ENCODE assay signal across 18 cellular contexts in the genomic region with DNA sequence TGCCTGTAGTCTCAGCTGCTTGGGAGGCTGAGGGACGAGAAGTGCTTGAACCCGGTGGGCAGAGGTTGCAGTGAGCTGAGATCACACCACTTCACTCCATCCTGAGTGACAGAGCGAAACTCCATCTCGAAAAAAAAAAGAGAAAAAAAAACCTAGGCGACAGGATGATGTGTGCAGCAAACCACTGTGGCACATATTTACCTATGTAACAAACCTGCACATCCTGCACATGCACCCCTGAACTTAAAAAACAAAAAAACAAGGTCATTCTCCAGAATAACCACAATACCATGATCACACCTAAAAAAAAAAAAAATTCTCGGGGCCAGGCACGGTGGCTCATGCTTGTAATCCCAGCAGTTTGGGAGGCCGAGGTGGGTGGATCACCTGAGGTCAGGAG. TPM values are rescaled to one million over a fixed set of nuclear protein-coding genes. Genes with fewer than 3 reads are reported as not detected.
A peak's percentile ranks its signal among the peaks of the same experiment; 100 is the strongest.
DNase-seq lines count a peak whose midpoint lies in the region; ATAC-seq and TF ChIP-seq lines count a peak whose summit lies in the region.
"Had no signal": no experiment of that assay in that cellular context is flagged by ENCODE, and none has a peak within 500 bp of the region (broad histone marks: within the 10 kb centered on the region; RNA-seq: fewer than 3 reads in every experiment).

No MANE protein-coding gene starts in this region.

- H3K27me3 Mint-ChIP-seq in activated CD8-positive, alpha-beta memory T cell treated with anti-CD3 and anti-CD28 coated beads, Interleukin-2, amount 10 ng/mL, durations not matched to agents 7 days and 5 days, result no peaks in the 10 kb centered on the region
- H3K27me3 Mint-ChIP-seq in CD8-positive, alpha-beta T cell (ENCODE audit: low read depth), result no peaks in the 10 kb centered on the region
- H3K27me3 Mint-ChIP-seq in activated CD8-positive, alpha-beta T cell treated with anti-CD3 and anti-CD28 coated beads, Interleukin-2, amount 10 ng/mL, durations not matched to agents 7 days and 5 days (ENCODE audit: low read depth), result no peaks in the 10 kb centered on the region
- no peaks in the 10 kb centered on the region for H3K27me3 Mint-ChIP-seq in naive thymus-derived CD4-positive, alpha-beta T cell

- H3K4me3 ChIP-seq in CD8-positive, alpha-beta T cell (ENCODE audit: low read depth, low read length), result no peak overlapping the region
- no peak overlapping the region for H3K4me3 ChIP-seq in naive thymus-derived CD4-positive, alpha-beta T cell (ENCODE audit: low read length)

- CTCF ChIA-PET in activated CD8-positive, alpha-beta memory T cell treated with anti-CD3 and anti-CD28 coated beads, Interleukin-2, amount 10 ng/mL, durations not matched to agents 7 days and 5 days (lab: Charles Lee), result interaction anchor here (1.2 to 1.9 kb wide), 2 partner anchors 58 to 100 kb away, joined by 3 to 9 read pairs; no protein-coding TSS in a partner anchor
- CTCF ChIA-PET in CD8-positive, alpha-beta T cell (lab: Charles Lee), result interaction anchor here (0.7 kb wide), 1 partner anchor 101 kb away, joined by 5 read pairs; no protein-coding TSS in a partner anchor
- CTCF ChIA-PET in activated CD8-positive, alpha-beta T cell treated with anti-CD3 and anti-CD28 coated beads, Interleukin-2, amount 10 ng/mL, durations not matched to agents 7 days and 5 days (lab: Charles Lee), result interaction anchor here (0.7 to 1.6 kb wide), 3 partner anchors 38 to 67 kb away, joined by 3 to 4 read pairs (median 3); no protein-coding TSS in a partner anchor
- CTCF ChIA-PET in naive thymus-derived CD4-positive, alpha-beta T cell (lab: Charles Lee), result no interaction called here

- POLR2A ChIA-PET in CD8-positive, alpha-beta T cell (lab: Charles Lee), result interaction anchor here (0.8 kb wide), 1 partner anchor 19 kb away, joined by 3 read pairs; no protein-coding TSS in a partner anchor
- POLR2A ChIA-PET in activated CD8-positive, alpha-beta T cell treated with anti-CD3 and anti-CD28 coated beads, Interleukin-2, amount 10 ng/mL, durations not matched to agents 7 days and 5 days (lab: Charles Lee), result interaction anchor here (0.6 to 0.8 kb wide), 2 partner anchors 8 to 916 kb away, joined by 3 to 4 read pairs; partner anchors contain the start of gene DOLPP1
- POLR2A ChIA-PET in naive thymus-derived CD4-positive, alpha-beta T cell (lab: Charles Lee), result interaction anchor here (1.1 kb wide), 1 partner anchor 15 kb away, joined by 3 read pairs; no protein-coding TSS in a partner anchor

- H3K4me3 Mint-ChIP-seq in activated CD8-positive, alpha-beta memory T cell treated with anti-CD3 and anti-CD28 coated beads, Interleukin-2, amount 10 ng/mL, durations not matched to agents 7 days and 5 days, result peak overlapping the region; percentile 34
- H3K4me3 Mint-ChIP-seq in CD8-positive, alpha-beta T cell, result no peak overlapping the region
- no peak overlapping the region for H3K4me3 Mint-ChIP-seq in activated CD8-positive, alpha-beta T cell treated with anti-CD3 and anti-CD28 coated beads, Interleukin-2, amount 10 ng/mL, durations not matched to agents 7 days and 5 days
- H3K4me3 Mint-ChIP-seq in naive thymus-derived CD4-positive, alpha-beta T cell, result peak overlapping the region in 2 of 10 donors; percentile 3 to 19
- H3K4me3 Mint-ChIP-seq: HFFc6 had no signal

- no peaks in the 10 kb centered on the region for H3K9me3 ChIP-seq in CD8-positive, alpha-beta T cell (ENCODE audit: low read length)
- H3K9me3 ChIP-seq in naive thymus-derived CD4-positive, alpha-beta T cell (ENCODE audit: control insufficient read depth in 2 of 3, low read length in 3 of 3), result no peaks in the 10 kb centered on the region
- H3K9me3 ChIP-seq: BE2C had no signal

- H3K36me3 Mint-ChIP-seq in activated CD8-positive, alpha-beta memory T cell treated with anti-CD3 and anti-CD28 coated beads, Interleukin-2, amount 10 ng/mL, durations not matched to agents 7 days and 5 days, result no peaks in the 10 kb centered on the region
- H3K36me3 Mint-ChIP-seq in CD8-positive, alpha-beta T cell, result peaks cover 8% of the 10 kb centered on the region
- peaks cover 11% of the 10 kb centered on the region for H3K36me3 Mint-ChIP-seq in activated CD8-positive, alpha-beta T cell treated with anti-CD3 and anti-CD28 coated beads, Interleukin-2, amount 10 ng/mL, durations not matched to agents 7 days and 5 days (ENCODE audit: low read depth)
- peaks cover 0 to 6% (median 0%) of the 10 kb centered on the region in 5 donors for H3K36me3 Mint-ChIP-seq in naive thymus-derived CD4-positive, alpha-beta T cell

- no peak for DNase-seq in activated CD8-positive, alpha-beta memory T cell treated with anti-CD3 and anti-CD28 coated beads, Interleukin-2, amount 10 ng/mL, durations not matched to agents 7 days and 5 days
- DNase-seq in activated CD8-positive, alpha-beta memory T cell treated with anti-CD3 and anti-CD28 coated beads for 24 hours, result no peak
- DNase-seq in CD8-positive, alpha-beta T cell, result no peak
- no peak for DNase-seq in activated CD8-positive, alpha-beta T cell treated with anti-CD3 and anti-CD28 coated beads, Interleukin-2, amount 10 ng/mL, durations not matched to agents 7 days and 5 days
- DNase-seq in naive thymus-derived CD4-positive, alpha-beta T cell, result peak in 1 of 9 donors; percentile 11
- DNase-seq in middle frontal gyrus (ENCODE audit: extremely low spot score, low spot score), result no peak
- no peak for DNase-seq in RPMI8226
- DNase-seq: BE2C, DMS79 treated with DMSO at 0.1 percent for 48 hours, HFFc6, NCI-H1417 treated with DMSO at 0.1 percent for 48 hours, NCI-H187 treated with DMSO at 0.1 percent for 48 hours, NCI-H2227 treated with DMSO at 0.1 percent for 48 hours, NCI-H510A treated with DMSO at 0.1 percent for 48 hours, NCI-H774, OCI-M1, SIG-M5 had no signal

- H3K36me3 ChIP-seq in CD8-positive, alpha-beta T cell (ENCODE audit: insufficient read depth, low read length), result peaks cover 3% of the 10 kb centered on the region
- peaks cover 0 to 7% (median 0%) of the 10 kb centered on the region in 3 experiments for H3K36me3 ChIP-seq in naive thymus-derived CD4-positive, alpha-beta T cell (ENCODE audit: control insufficient read depth in 2 of 3, insufficient read depth in 3 of 3, low read length in 3 of 3)

- H3K27me3 ChIP-seq in CD8-positive, alpha-beta T cell (ENCODE audit: insufficient read depth, low read length), result no peaks in the 10 kb centered on the region
- H3K27me3 ChIP-seq in naive thymus-derived CD4-positive, alpha-beta T cell (ENCODE audit: control insufficient read depth in 2 of 2, insufficient read depth in 2 of 2, low read length in 2 of 2), result no peaks in the 10 kb centered on the region
- H3K27me3 ChIP-seq: BE2C had no signal

- ATAC-seq in activated CD8-positive, alpha-beta memory T cell treated with anti-CD3 and anti-CD28 coated beads, Interleukin-2, amount 10 ng/mL, durations not matched to agents 7 days and 5 days, result peak; percentile 18
- ATAC-seq in CD8-positive, alpha-beta T cell, result peak; percentile 11
- no peak for ATAC-seq in activated CD8-positive, alpha-beta T cell treated with anti-CD3 and anti-CD28 coated beads, Interleukin-2, amount 10 ng/mL, durations not matched to agents 7 days and 5 days
- ATAC-seq in naive thymus-derived CD4-positive, alpha-beta T cell, result no peak
- ATAC-seq in GM18502 (IDR thresholded peaks at IDR 0.05; ENCODE audit: poor library complexity, unreplicated experiment), result no peak

- intact Hi-C loops in CD8-positive, alpha-beta T cell (cut with DNase I, micrococcal nuclease), result no loop called here
- intact Hi-C loops in naive thymus-derived CD4-positive, alpha-beta T cell (cut with micrococcal nuclease), result no loop called here

- H3K27ac ChIP-seq in CD8-positive, alpha-beta T cell (ENCODE audit: low read depth, low read length), result no peak overlapping the region
- no peak overlapping the region for H3K27ac ChIP-seq in naive thymus-derived CD4-positive, alpha-beta T cell (ENCODE audit: low read depth, low read length)

- peak overlapping the region; percentile 75 for H3K27ac Mint-ChIP-seq in activated CD8-positive, alpha-beta memory T cell treated with anti-CD3 and anti-CD28 coated beads, Interleukin-2, amount 10 ng/mL, durations not matched to agents 7 days and 5 days
- H3K27ac Mint-ChIP-seq in CD8-positive, alpha-beta T cell, result peak overlapping the region; percentile 71
- peak overlapping the region; percentile 79 for H3K27ac Mint-ChIP-seq in activated CD8-positive, alpha-beta T cell treated with anti-CD3 and anti-CD28 coated beads, Interleukin-2, amount 10 ng/mL, durations not matched to agents 7 days and 5 days
- peak overlapping the region in 8 of 9 donors; percentile 18 to 89 (median 67) for H3K27ac Mint-ChIP-seq in naive thymus-derived CD4-positive, alpha-beta T cell
- H3K27ac Mint-ChIP-seq: HFFc6 had no signal

- H3K9me3 Mint-ChIP-seq in activated CD8-positive, alpha-beta memory T cell treated with anti-CD3 and anti-CD28 coated beads, Interleukin-2, amount 10 ng/mL, durations not matched to agents 7 days and 5 days (ENCODE audit: low read depth), result no peaks in the 10 kb centered on the region
- no peaks in the 10 kb centered on the region for H3K9me3 Mint-ChIP-seq in CD8-positive, alpha-beta T cell
- H3K9me3 Mint-ChIP-seq in activated CD8-positive, alpha-beta T cell treated with anti-CD3 and anti-CD28 coated beads, Interleukin-2, amount 10 ng/mL, durations not matched to agents 7 days and 5 days (ENCODE audit: insufficient read depth), result no peaks in the 10 kb centered on the region
- no peaks in the 10 kb centered on the region for H3K9me3 Mint-ChIP-seq in naive thymus-derived CD4-positive, alpha-beta T cell
- H3K9me3 Mint-ChIP-seq: HFFc6 had no signal

- H3K4me1 Mint-ChIP-seq in activated CD8-positive, alpha-beta memory T cell treated with anti-CD3 and anti-CD28 coated beads, Interleukin-2, amount 10 ng/mL, durations not matched to agents 7 days and 5 days, result peaks cover 49% of the 10 kb centered on the region
- peaks cover 46% of the 10 kb centered on the region for H3K4me1 Mint-ChIP-seq in CD8-positive, alpha-beta T cell (ENCODE audit: low read depth)
- peaks cover 56% of the 10 kb centered on the region for H3K4me1 Mint-ChIP-seq in activated CD8-positive, alpha-beta T cell treated with anti-CD3 and anti-CD28 coated beads, Interleukin-2, amount 10 ng/mL, durations not matched to agents 7 days and 5 days (ENCODE audit: low read depth)
- peaks cover 16 to 41% (median 27%) of the 10 kb centered on the region in 7 donors for H3K4me1 Mint-ChIP-seq in naive thymus-derived CD4-positive, alpha-beta T cell

- H3K4me1 ChIP-seq in CD8-positive, alpha-beta T cell (ENCODE audit: insufficient read depth, low read length), result peaks cover 39% of the 10 kb centered on the region
- peaks cover 12 to 34% of the 10 kb centered on the region in 2 donors for H3K4me1 ChIP-seq in naive thymus-derived CD4-positive, alpha-beta T cell (ENCODE audit: control insufficient read depth in 2 of 2, insufficient read depth in 2 of 2, low read length in 2 of 2)

- no peak for TF ChIP-seq CTCF in CD8-positive, alpha-beta T cell (IDR thresholded peaks at IDR 0.05)

RNA-seq across cellular contexts. Expression of gene DOLPP1, which starts 7.5 kb away (rescaled TPM):
- total RNA-seq in activated CD8-positive, alpha-beta memory T cell treated with anti-CD3 and anti-CD28 coated beads, Interleukin-2, amount 10 ng/mL, durations not matched to agents 7 days and 5 days, result 10 to 100 TPM; 18.5 to 23.7 TPM
- total RNA-seq in CD8-positive, alpha-beta T cell, result 1 to 10 TPM; 4.6 to 5.1 TPM
- total RNA-seq in activated CD8-positive, alpha-beta T cell treated with anti-CD3 and anti-CD28 coated beads, Interleukin-2, amount 10 ng/mL, durations not matched to agents 7 days and 5 days, result 10 to 100 TPM; 15.9 to 18.8 TPM
- total RNA-seq in naive thymus-derived CD4-positive, alpha-beta T cell, result 10 to 100 TPM in 3 of 5 experiments, 1 to 10 TPM in 2; 5.7 to 17.1 (median 11.9) TPM
- polyA plus RNA-seq in naive thymus-derived CD4-positive, alpha-beta T cell, result 10 to 100 TPM; 10.5 to 12.3 TPM

RNA-seq across cellular contexts. Expression of gene MIGA2, which starts 37.0 kb away (rescaled TPM):
- 10 to 100 TPM; 39.3 to 51.3 TPM for total RNA-seq in activated CD8-positive, alpha-beta memory T cell treated with anti-CD3 and anti-CD28 coated beads, Interleukin-2, amount 10 ng/mL, durations not matched to agents 7 days and 5 days
- total RNA-seq in CD8-positive, alpha-beta T cell, result 10 to 100 TPM; 63.5 to 69.0 TPM
- 10 to 100 TPM; 38.3 to 45.6 TPM for total RNA-seq in activated CD8-positive, alpha-beta T cell treated with anti-CD3 and anti-CD28 coated beads, Interleukin-2, amount 10 ng/mL, durations not matched to agents 7 days and 5 days
- 10 to 100 TPM; 50.0 to 73.4 (median 60.7) TPM for total RNA-seq in naive thymus-derived CD4-positive, alpha-beta T cell
- 10 to 100 TPM in 1 of 2 donors, 1 to 10 TPM in 1; 7.1 to 15.2 TPM for polyA plus RNA-seq in naive thymus-derived CD4-positive, alpha-beta T cell

RNA-seq across cellular contexts. Expression of gene CRAT, which starts 37.2 kb away (rescaled TPM):
- total RNA-seq in activated CD8-positive, alpha-beta memory T cell treated with anti-CD3 and anti-CD28 coated beads, Interleukin-2, amount 10 ng/mL, durations not matched to agents 7 days and 5 days, result 10 to 100 TPM; 14.1 to 17.6 TPM
- total RNA-seq in CD8-positive, alpha-beta T cell, result 1 to 10 TPM; 5.6 to 6.3 TPM
- 10 to 100 TPM; 21.9 to 22.2 TPM for total RNA-seq in activated CD8-positive, alpha-beta T cell treated with anti-CD3 and anti-CD28 coated beads, Interleukin-2, amount 10 ng/mL, durations not matched to agents 7 days and 5 days
- 10 to 100 TPM in 4 of 5 experiments, 1 to 10 TPM in 1; 7.2 to 15.6 (median 11.4) TPM for total RNA-seq in naive thymus-derived CD4-positive, alpha-beta T cell
- 10 to 100 TPM; 10.7 to 20.1 TPM for polyA plus RNA-seq in naive thymus-derived CD4-positive, alpha-beta T cell

RNA-seq across cellular contexts. Expression of gene PTPA, which starts 37.8 kb away (rescaled TPM):
- 100 to 1,000 TPM; 115 to 129 TPM for total RNA-seq in activated CD8-positive, alpha-beta memory T cell treated with anti-CD3 and anti-CD28 coated beads, Interleukin-2, amount 10 ng/mL, durations not matched to agents 7 days and 5 days
- 10 to 100 TPM; 24.7 to 26.8 TPM for total RNA-seq in CD8-positive, alpha-beta T cell
- total RNA-seq in activated CD8-positive, alpha-beta T cell treated with anti-CD3 and anti-CD28 coated beads, Interleukin-2, amount 10 ng/mL, durations not matched to agents 7 days and 5 days, result 100 to 1,000 TPM; 114 to 125 TPM
- 100 to 1,000 TPM in 1 of 5 experiments, 10 to 100 TPM in 4; 45.0 to 110 (median 52.3) TPM for total RNA-seq in naive thymus-derived CD4-positive, alpha-beta T cell
- 10 to 100 TPM; 12.6 to 13.8 TPM for polyA plus RNA-seq in naive thymus-derived CD4-positive, alpha-beta T cell

RNA-seq across cellular contexts. Expression of gene SH3GLB2, which starts 45.3 kb away (rescaled TPM):
- 10 to 100 TPM; 76.8 to 93.4 TPM for total RNA-seq in activated CD8-positive, alpha-beta memory T cell treated with anti-CD3 and anti-CD28 coated beads, Interleukin-2, amount 10 ng/mL, durations not matched to agents 7 days and 5 days
- total RNA-seq in CD8-positive, alpha-beta T cell, result 10 to 100 TPM; 64.9 to 68.3 TPM
- 100 to 1,000 TPM; 107 to 109 TPM for total RNA-seq in activated CD8-positive, alpha-beta T cell treated with anti-CD3 and anti-CD28 coated beads, Interleukin-2, amount 10 ng/mL, durations not matched to agents 7 days and 5 days
- 100 to 1,000 TPM in 2 of 5 experiments, 10 to 100 TPM in 3; 76.3 to 106 (median 86.2) TPM for total RNA-seq in naive thymus-derived CD4-positive, alpha-beta T cell
- 10 to 100 TPM; 22.5 to 31.7 TPM for polyA plus RNA-seq in naive thymus-derived CD4-positive, alpha-beta T cell

Comparison
In these comparisons a context has a peak if more than half of its experiments do, and no peak if none do; other contexts are left out.
1. ATAC-seq: peak in activated CD8-positive, alpha-beta memory T cell treated with anti-CD3 and anti-CD28 coated beads, Interleukin-2, amount 10 ng/mL, durations not matched to agents 7 days and 5 days (single experiment) and CD8-positive, alpha-beta T cell (single experiment); none in activated CD8-positive, alpha-beta T cell treated with anti-CD3 and anti-CD28 coated beads, Interleukin-2, amount 10 ng/mL, durations not matched to agents 7 days and 5 days (single experiment), naive thymus-derived CD4-positive, alpha-beta T cell (single experiment) and GM18502 (single experiment).
2. Peak in every context shown above with its lines, with median percentiles within 50 percentile points of each other: H3K27ac Mint-ChIP-seq.